In genomic region chr15:89164712-89165211, GRCh38 we compare ENCODE assay signal across 1 cellular context.
A peak's percentile ranks its signal among the peaks of the same experiment; 100 is the strongest.
TF ChIP-seq lines count a peak whose summit lies in the region.

No MANE protein-coding gene starts in this region.

TF ChIP-seq in HepG2, 621 proteins besides CTCF, POLR2A, EP300 and RAD21 (continued from another document):
- TF ChIP-seq ARID5B (CRISPR knock-in tag; IDR thresholded peaks at IDR 0.05): peak; percentile 79
